Comparison of ENCODE assay signal across 14 cellular contexts in genomic region chr10:3931901-3932300, GRCh38.
"Had no signal": no experiment of that assay in that cellular context is flagged by ENCODE, and none has a peak within 500 bp of the region (broad histone marks: within the 10 kb centered on the region; RNA-seq: fewer than 3 reads in every experiment).

No MANE protein-coding gene starts in this region.

- DNase-seq: activated T-cell treated with anti-CD3 and anti-CD28 coated beads, Interleukin-2, amount 50 U/mL, for 1 hour; adrenal gland; erythroblast; head of caudate nucleus; kidney; nephron progenitor cell; occipital lobe; stimulated activated CD4-positive, alpha-beta T cell treated with anti-CD3 and anti-CD28 coated beads, Interleukin-12 subunit alpha, Interleukin-12 subunit beta, amount 100 ng/mL, for 4 hours; stimulated activated CD4-positive, alpha-beta T cell treated with anti-CD3 and anti-CD28 coated beads, Interleukin-1b, Interleukin-23, amount 100 ng/mL, for 48 hours; stimulated activated CD8-positive, alpha-beta memory T cell treated with anti-CD3 and anti-CD28 coated beads, Interleukin-4, amount 100 ng/mL, for 48 hours; stomach; trophoblast cell had no signal

- H3K4me3 Mint-ChIP-seq: nephron progenitor cell had no signal

- H3K27me3 Mint-ChIP-seq: progenitor cell of endocrine pancreas had no signal

- H3K9me3 Mint-ChIP-seq: nephron progenitor cell had no signal

- H3K27ac Mint-ChIP-seq: nephron progenitor cell had no signal

- ATAC-seq: left lobe of liver had no signal
